ENCODE assay signal across 8 cellular contexts in genomic region chr6:30685977-30686907, GRCh38. TPM values are rescaled to one million over a fixed set of nuclear protein-coding genes. Genes with fewer than 3 reads are reported as not detected.
A peak's percentile ranks its signal among the peaks of the same experiment; 100 is the strongest.
DNase-seq lines count a peak whose midpoint lies in the region; ATAC-seq and TF ChIP-seq lines count a peak whose summit lies in the region.

Gene PPP1R18, minus strand, starts transcription at chr6:30686645. Its CDS starts 627 bp downstream, at chr6:30686018.

- TF ChIP-seq POLR2A in vagina (IDR thresholded peaks at IDR 0.05): peak in 1 of 2 donors; percentile 51

- H3K9me3 ChIP-seq in right cardiac atrium (ENCODE audit: control insufficient read depth, low read length) (no peaks in the 10 kb centered on the region), vagina (no peaks in the 10 kb centered on the region)

- no peaks in the 10 kb centered on the region for H3K9me3 Mint-ChIP-seq in T-helper 1 cell treated with Interleukin-12 subunit alpha and Interleukin-12 subunit beta and Interleukin-4 antibody, amounts not matched to agents 30 μg/mL and 1 μg/mL, for 36 hours

- H3K4me3 ChIP-seq in right cardiac atrium (ENCODE audit: low read length) (peak within 1 kb of the TSS; percentile 88), vagina (peak within 1 kb of the TSS; percentile 93 to 97)

- H3K27me3 ChIP-seq in right cardiac atrium (ENCODE audit: control insufficient read depth, insufficient read depth) (no peaks in the 10 kb centered on the region), vagina (no peaks in the 10 kb centered on the region)

- peak within 1 kb of the TSS; percentile 100 for H3K4me3 Mint-ChIP-seq in T-helper 1 cell treated with Interleukin-12 subunit alpha and Interleukin-12 subunit beta and Interleukin-4 antibody, amounts not matched to agents 30 μg/mL and 1 μg/mL, for 36 hours

- H3K36me3 ChIP-seq in vagina: no peaks in the 10 kb centered on the region

- peaks cover 50% of the 10 kb centered on the region for H3K36me3 Mint-ChIP-seq in T-helper 1 cell treated with Interleukin-12 subunit alpha and Interleukin-12 subunit beta and Interleukin-4 antibody, amounts not matched to agents 30 μg/mL and 1 μg/mL, for 36 hours (ENCODE audit: low read depth)

- H3K27me3 Mint-ChIP-seq in T-helper 1 cell treated with Interleukin-12 subunit alpha and Interleukin-12 subunit beta and Interleukin-4 antibody, amounts not matched to agents 30 μg/mL and 1 μg/mL, for 36 hours (ENCODE audit: low read depth): no peaks in the 10 kb centered on the region

- H3K27ac ChIP-seq in right cardiac atrium (ENCODE audit: low read length) (peak within 1 kb of the TSS; percentile 99), vagina (peak within 1 kb of the TSS; percentile 92)

- peaks cover 10% of the 10 kb centered on the region for H3K4me1 ChIP-seq in right cardiac atrium (ENCODE audit: control insufficient read depth, insufficient read depth, low read length)
- peaks cover 78% of the 10 kb centered on the region for H3K4me1 ChIP-seq in vagina

- intact Hi-C loops in right cardiac atrium (cut with DNase I) (loop anchor here in 2 of 4 donors (2.0 kb wide), 2 partner anchors 35 to 37 kb away; partner anchors contain the start of gene TUBB (in 1 of the 2)), vagina (cut with DNase I) (loop anchor here (2.0 to 10.0 kb wide), 3 partner anchors 35 to 199 kb away; partner anchors contain the start of genes DDR1, MRPS18B, PPP1R10 and TUBB)

- peak within 1 kb of the TSS; percentile 95 for H3K27ac Mint-ChIP-seq in T-helper 1 cell treated with Interleukin-12 subunit alpha and Interleukin-12 subunit beta and Interleukin-4 antibody, amounts not matched to agents 30 μg/mL and 1 μg/mL, for 36 hours

- TF ChIP-seq CTCF in vagina (IDR thresholded peaks at IDR 0.05): no peak

- H3K4me1 Mint-ChIP-seq in T-helper 1 cell treated with Interleukin-12 subunit alpha and Interleukin-12 subunit beta and Interleukin-4 antibody, amounts not matched to agents 30 μg/mL and 1 μg/mL, for 36 hours (ENCODE audit: low read depth): peaks cover 38% of the 10 kb centered on the region

- 2% methylated on average over 42 of the region's 42 CpGs for WGBS in right cardiac atrium

- peak; percentile 49 for DNase-seq in ELF-1 (ENCODE audit: low read depth, low spot score)
- DNase-seq in amniotic epithelial cell (ENCODE audit: low read depth): peak; percentile 31
- DNase-seq in right cardiac atrium: peak; percentile 90 to 96 (median 95)
- no peak for DNase-seq in renal cortical epithelial cell (ENCODE audit: low read depth)
- DNase-seq in vagina (ENCODE audit: extremely low spot score in 2 of 2): no peak

- ATAC-seq in HG03354 (IDR thresholded peaks at IDR 0.05; ENCODE audit: poor library complexity, severe bottlenecking, unreplicated experiment) (peak; percentile 17), right cardiac atrium (peak; percentile 71 to 72), HG03520 (IDR thresholded peaks at IDR 0.05; ENCODE audit: unreplicated experiment) (no peak)

RNA-seq across cellular contexts. Expression of gene PPP1R18, which starts in this region (rescaled TPM):
- total RNA-seq in right cardiac atrium: 10 to 100 TPM; 21.8 to 33.9 (median 23.5) TPM
- polyA plus RNA-seq in right cardiac atrium: 23.1 TPM
- total RNA-seq in renal cortical epithelial cell: 27.5 and 38.7 TPM in 2 replicates
- 42.5 TPM for total RNA-seq in vagina

Comparison
In these comparisons a context has a peak if more than half of its experiments do, and no peak if none do; other contexts are left out.
1. DNase-seq: peak in ELF-1 (single experiment), amniotic epithelial cell (single experiment) and right cardiac atrium (3 of 3); none in renal cortical epithelial cell (single experiment) and vagina (0 of 2).